22 cellular contexts compared by ENCODE assay signal in the genomic region with DNA sequence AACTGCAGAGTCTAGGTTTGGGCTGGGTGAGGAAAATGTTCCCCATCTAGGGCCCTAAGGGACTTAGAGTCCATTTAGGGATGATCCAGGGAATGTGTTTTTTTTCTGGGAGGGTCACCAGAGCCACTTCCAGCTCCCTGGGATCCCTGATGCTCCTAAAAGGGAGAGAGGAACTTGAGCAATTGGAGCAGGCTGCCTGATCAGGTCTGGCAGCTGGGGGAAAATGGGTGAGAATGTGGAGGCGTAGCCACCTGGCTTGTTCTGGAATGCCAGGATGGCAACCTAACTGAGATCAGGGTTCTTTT. TPM values are rescaled to one million over a fixed set of nuclear protein-coding genes. Genes with fewer than 3 reads are reported as not detected.
DNase-seq lines count a peak whose midpoint lies in the region; ATAC-seq and TF ChIP-seq lines count a peak whose summit lies in the region.
"Had no signal": no experiment of that assay in that cellular context is flagged by ENCODE, and none has a peak within 500 bp of the region (broad histone marks: within the 10 kb centered on the region; RNA-seq: fewer than 3 reads in every experiment).

No MANE protein-coding gene starts in this region.

- peaks cover 0 to 6% of the 10 kb centered on the region in 2 experiments; a peak in 1 of 3 replicates for H3K36me3 ChIP-seq in HEK293 (ENCODE audit: control insufficient read depth in 2 of 2, insufficient read depth in 1 of 2, low read length in 2 of 2)
- H3K36me3 ChIP-seq in neutrophil, result peaks cover 18% of the 10 kb centered on the region
- H3K36me3 ChIP-seq in ovary, result no peaks in the 10 kb centered on the region
- H3K36me3 ChIP-seq: HAP-1, MG63, WERI-Rb-1 had no signal

- H3K4me3 ChIP-seq in HEK293 (ENCODE audit: low read depth, low read length), result no peak overlapping the region
- no peak overlapping the region for H3K4me3 ChIP-seq in epithelial cell of esophagus (ENCODE audit: low read length)
- no peak overlapping the region for H3K4me3 ChIP-seq in neutrophil (ENCODE audit: low read depth in 1 of 2, low read length in 1 of 2)
- no peak overlapping the region for H3K4me3 ChIP-seq in ovary
- H3K4me3 ChIP-seq: MG63 had no signal

- H3K4me1 Mint-ChIP-seq in CD4-positive, alpha-beta T cell (ENCODE audit: low read depth), result peaks cover 24% of the 10 kb centered on the region

- no peak for DNase-seq in CD4-positive, alpha-beta T cell
- DNase-seq in epithelial cell of esophagus (ENCODE audit: low read depth) (peak; percentile 25), ovary (no peak), NCI-H774 (lab: John Stamatoyannopoulos, UW) (no peak), DMS153 treated with DMSO at 0.1 percent for 48 hours (lab: John Stamatoyannopoulos, UW; ENCODE audit: unreplicated experiment) (no peak)
- DNase-seq in stimulated activated CD4-positive, alpha-beta T cell treated with anti-CD3 and anti-CD28 coated beads, Interleukin-4, amount 100 ng/mL, for 24 hours, result no peak
- DNase-seq: activated CD8-positive, alpha-beta memory T cell treated with anti-CD3 and anti-CD28 coated beads, Interleukin-2, amount 50 U/mL, for 4 hours; cerebellar nuclear complex; MG63; NK-92 treated with Interleukin-12 subunit alpha and Interleukin-12 subunit beta, amount 100 ng/mL, for 24 hours; stimulated activated naive B cell treated with anti-CD40 and anti-IgM and Interleukin-4, amounts not matched to agents 10 μg/mL and 1 μg/mL and 100 μg/mL, for 72 hours; testis had no signal

- no peak for TF ChIP-seq POLR2A in ovary (IDR thresholded peaks at IDR 0.05)

- intact Hi-C loops in CD4-positive, alpha-beta T cell (cut with DNase I, micrococcal nuclease), result loop anchor here in 1 of 2 experiments (1.0 to 5.0 kb wide), 2 partner anchors 12 to 37 kb away; partner anchors contain the start of gene NUP98
- intact Hi-C loops in ovary (cut with DNase I), result no loop called here

- H3K27ac ChIP-seq in CD4-positive, alpha-beta T cell (ENCODE audit: low read depth, low read length), result no peak overlapping the region
- H3K27ac ChIP-seq in HEK293 (ENCODE audit: extremely low read depth, low read depth, low read length), result no peak overlapping the region
- peak overlapping the region; percentile 84 for H3K27ac ChIP-seq in neutrophil
- H3K27ac ChIP-seq in ovary, result no peak overlapping the region
- H3K27ac ChIP-seq: SK-N-MC, testis, WERI-Rb-1 had no signal

- CTCF ChIA-PET in CD4-positive, alpha-beta T cell (lab: Charles Lee), result interaction anchor here (0.6 to 3.6 kb wide), 17 partner anchors 13 to 263 kb away, joined by 3 to 37 read pairs (median 4); partner anchors contain the start of genes NUP98 and STIM1
- CTCF ChIA-PET in HEK293 (lab: Yijun Ruan, JAX), result interaction anchor here (0.6 to 4.0 kb wide), 18 partner anchors 10 to 268 kb away, joined by 3 to 28 read pairs (median 5); partner anchors contain the start of genes NUP98 and STIM1

- H3K4me3 Mint-ChIP-seq in CD4-positive, alpha-beta T cell, result peak overlapping the region; percentile 75

- no peak for ATAC-seq in CD4-positive, alpha-beta T cell (ENCODE audit: poor library complexity)

- no peaks in the 10 kb centered on the region for H3K9me3 Mint-ChIP-seq in CD4-positive, alpha-beta T cell
- H3K9me3 Mint-ChIP-seq: activated T-helper 17 cell treated with anti-CD3 and anti-CD28 coated beads, Interleukin-2, amount 50 U/mL, for 72 hours; IgD-negative memory B cell; mesothelial cell of epicardium; stimulated activated naive B cell treated with anti-CD40 and anti-IgM and Interleukin-4, amounts not matched to agents 10 μg/mL and 1 μg/mL and 100 μg/mL, for 72 hours had no signal

- no peaks in the 10 kb centered on the region for H3K27me3 ChIP-seq in CD4-positive, alpha-beta T cell (ENCODE audit: control insufficient read depth, insufficient read depth, low read length)
- no peaks in the 10 kb centered on the region for H3K27me3 ChIP-seq in neutrophil
- H3K27me3 ChIP-seq in ovary, result no peaks in the 10 kb centered on the region
- H3K27me3 ChIP-seq: MG63, testis had no signal

- no peak for TF ChIP-seq EP300 in ovary (IDR thresholded peaks at IDR 0.05)

- H3K27me3 Mint-ChIP-seq in CD4-positive, alpha-beta T cell, result no peaks in the 10 kb centered on the region
- H3K27me3 Mint-ChIP-seq: activated naive CD8-positive, alpha-beta T cell; activated T-helper 17 cell treated with anti-CD3 and anti-CD28 coated beads, Interleukin-2, amount 50 U/mL, for 72 hours; IgD-negative memory B cell; stimulated activated naive B cell treated with anti-CD40 and anti-IgM and Interleukin-4, amounts not matched to agents 10 μg/mL and 1 μg/mL and 100 μg/mL, for 72 hours had no signal

- 83 to 96% (median 95%) methylated on average over 1 of the region's 1 CpG for WGBS in ovary, 3 donors

- TF ChIP-seq CTCF in CD4-positive, alpha-beta T cell (IDR thresholded peaks at IDR 0.05), result no peak
- TF ChIP-seq CTCF in HEK293 (tag by site-specific recombination; IDR thresholded peaks at IDR 0.05), result no peak
- TF ChIP-seq CTCF in epithelial cell of esophagus (IDR thresholded peaks at IDR 0.05; ENCODE audit: insufficient read depth, low read depth, low read length, missing control alignments), result no peak
- no peak for TF ChIP-seq CTCF in neutrophil (IDR thresholded peaks at IDR 0.05)
- no peak for TF ChIP-seq CTCF in ovary (IDR thresholded peaks at IDR 0.05)

- POLR2A ChIA-PET in CD4-positive, alpha-beta T cell (lab: Charles Lee), result interaction anchor here (1.5 to 6.3 kb wide), 7 partner anchors 12 to 89 kb away, joined by 3 to 78 read pairs (median 12); partner anchors contain the start of genes NUP98, RHOG and STIM1
- POLR2A ChIA-PET in HEK293 (lab: Yijun Ruan, JAX), result interaction anchor here (1.0 to 3.8 kb wide), 4 partner anchors 12 to 32 kb away, joined by 3 to 26 read pairs (median 9); partner anchors contain the start of genes NUP98 and RHOG

- H3K27ac Mint-ChIP-seq in CD4-positive, alpha-beta T cell, result no peak overlapping the region
- H3K27ac Mint-ChIP-seq: activated naive CD8-positive, alpha-beta T cell; stimulated activated naive B cell treated with anti-CD40 and anti-IgM and Interleukin-4, amounts not matched to agents 10 μg/mL and 1 μg/mL and 100 μg/mL, for 72 hours had no signal

- H3K9me3 ChIP-seq in CD4-positive, alpha-beta T cell (ENCODE audit: control insufficient read depth, low read length), result no peaks in the 10 kb centered on the region
- H3K9me3 ChIP-seq in HEK293 (ENCODE audit: control insufficient read depth, insufficient read depth, low read depth, low read length) (no peaks in the 10 kb centered on the region), neutrophil (no peaks in the 10 kb centered on the region), ovary (no peaks in the 10 kb centered on the region)
- H3K9me3 ChIP-seq: HAP-1, MG63, testis had no signal

- H3K4me1 ChIP-seq in HEK293 (ENCODE audit: control insufficient read depth, insufficient read depth, low read length) (no peaks in the 10 kb centered on the region), neutrophil (ENCODE audit: control insufficient read depth in 1 of 2, insufficient read depth in 1 of 2, low read depth in 1 of 2, low read length in 1 of 2) (peaks cover 16% of the 10 kb centered on the region in 2 experiments), ovary (ENCODE audit: insufficient read depth) (peaks cover 3% of the 10 kb centered on the region)

- H3K36me3 Mint-ChIP-seq in CD4-positive, alpha-beta T cell (ENCODE audit: low read depth), result peaks cover 9% of the 10 kb centered on the region

TF ChIP-seq in HEK293, 187 proteins besides CTCF, POLR2A, EP300 and RAD21:
- TF ChIP-seq ZNF140 (tag by site-specific recombination; IDR thresholded peaks at IDR 0.05), result no peak
- TF ChIP-seq KLF17 (tag by site-specific recombination; IDR thresholded peaks at IDR 0.05), result peak; percentile 64; the same call in 1 of the 2 replicates

RNA-seq across cellular contexts. Expression of gene PGAP2, which starts 1.2 kb away (rescaled TPM):
- total RNA-seq in CD4-positive, alpha-beta T cell, result 10 to 100 TPM; 20.9 to 23.6 TPM
- 10 to 100 TPM in 5 of 7 donors, 1 to 10 TPM in 2; 7.7 to 17.6 (median 10.9) TPM for total RNA-seq in ovary
- 10 to 100 TPM; 13.1 to 15.3 TPM for polyA plus RNA-seq in ovary

RNA-seq across cellular contexts. Expression of gene NUP98, which starts 12.2 kb away (rescaled TPM):
- 100 to 1,000 TPM; 161 to 186 TPM for total RNA-seq in CD4-positive, alpha-beta T cell
- 100 to 1,000 TPM in 3 of 7 donors, 10 to 100 TPM in 4; 59.4 to 126 (median 94.5) TPM for total RNA-seq in ovary
- 10 to 100 TPM; 38.5 to 67.4 TPM for polyA plus RNA-seq in ovary

RNA-seq across cellular contexts. Expression of gene RHOG, which starts 31.2 kb away (rescaled TPM):
- 100 to 1,000 TPM; 101 to 106 TPM for total RNA-seq in CD4-positive, alpha-beta T cell
- total RNA-seq in ovary, result 10 to 100 TPM; 23.6 to 49.2 (median 39.6) TPM
- polyA plus RNA-seq in ovary, result 10 to 100 TPM; 23.3 to 41.0 TPM
- polyA plus RNA-seq: neural cell had no signal

RNA-seq across cellular contexts. Expression of gene STIM1, which starts 45.9 kb away (rescaled TPM):
- 10 to 100 TPM; 89.0 to 94.9 TPM for total RNA-seq in CD4-positive, alpha-beta T cell
- total RNA-seq in ovary, result 10 to 100 TPM; 26.1 to 68.5 (median 58.7) TPM
- polyA plus RNA-seq in ovary, result 10 to 100 TPM; 54.7 to 75.2 TPM
